8 cellular contexts compared by ENCODE assay signal in the genomic region with DNA sequence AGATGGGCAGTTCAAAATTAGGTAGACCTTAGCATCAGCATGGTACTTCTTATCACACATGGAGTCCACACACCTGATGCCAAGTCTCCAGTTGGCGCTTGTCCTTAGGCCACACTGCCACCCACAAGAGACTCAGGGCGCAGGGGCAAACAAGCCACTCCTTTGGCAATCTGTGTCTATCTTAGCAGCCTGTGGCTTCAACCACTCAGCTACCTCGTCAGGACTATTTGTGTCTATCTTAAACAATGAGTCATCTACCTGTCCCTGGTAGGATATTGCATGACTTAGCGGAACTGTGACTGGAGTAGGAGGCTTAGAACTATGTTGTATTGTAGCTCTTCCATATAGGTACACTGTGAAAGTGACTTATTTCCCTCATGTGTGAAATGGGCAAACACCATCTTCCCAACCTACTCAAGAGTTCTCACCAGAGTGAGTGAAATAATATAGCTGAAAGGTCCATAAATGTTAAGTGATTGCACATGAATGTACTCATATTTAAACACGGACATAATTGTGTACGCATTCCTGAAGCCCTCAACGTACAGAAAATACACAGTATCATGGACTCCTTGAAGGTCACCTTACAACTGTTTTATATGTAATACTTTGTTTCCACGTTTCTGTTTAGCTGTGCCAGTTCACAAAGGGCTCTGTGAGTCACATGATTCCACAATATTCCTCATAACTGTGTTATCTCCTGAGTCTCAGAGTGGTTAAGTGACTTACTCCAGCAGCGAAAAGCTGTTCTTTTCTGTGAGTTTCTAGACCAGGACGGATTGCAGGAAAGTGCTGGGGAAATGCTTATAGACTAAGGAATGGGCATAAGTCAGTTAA. TPM values are rescaled to one million over a fixed set of nuclear protein-coding genes. Genes with fewer than 3 reads are reported as not detected.
DNase-seq lines count a peak whose midpoint lies in the region; ATAC-seq lines count a peak whose summit lies in the region.

No MANE protein-coding gene starts in this region.

- peaks cover 36 to 57% (median 55%) of the 10 kb centered on the region in 3 donors for H3K4me1 Mint-ChIP-seq in CD8-positive, alpha-beta memory T cell
- peaks cover 48% of the 10 kb centered on the region for H3K4me1 Mint-ChIP-seq in activated naive CD8-positive, alpha-beta T cell treated with anti-CD3 and anti-CD28 coated beads, Interleukin-2, amount 50 U/mL, for 24 hours

- POLR2A ChIA-PET in CD8-positive, alpha-beta memory T cell (lab: Charles Lee): interaction anchor here (0.9 to 2.2 kb wide), 11 partner anchors 9 to 1058 kb away, joined by 3 to 24 read pairs (median 4); no protein-coding TSS in a partner anchor

- DNase-seq in CD8-positive, alpha-beta memory T cell: peak in 1 of 5 donors; percentile 63
- peak; percentile 84 for DNase-seq in LoVo (ENCODE audit: low spot score)
- DNase-seq in activated naive CD8-positive, alpha-beta T cell treated with anti-CD3 and anti-CD28 coated beads, Interleukin-2, amount 50 U/mL, for 24 hours: no peak
- peak; percentile 62 for DNase-seq in islet precursor cell
- peak in 2 of 3 experiments; percentile 12 to 13 for DNase-seq in stimulated activated CD4-positive, alpha-beta T cell treated with anti-CD3 and anti-CD28 coated beads, TNF-alpha, amount 100 ng/mL, for 4 hours (ENCODE audit: low read depth in 3 of 3)
- no peak for DNase-seq in germinal center (ENCODE audit: low spot score)
- DNase-seq in putamen (ENCODE audit: low spot score): no peak

- peak; percentile 47 for ATAC-seq in activated naive CD8-positive, alpha-beta T cell treated with anti-CD3 and anti-CD28 coated beads, Interleukin-2, amount 50 U/mL, for 24 hours
- no peak for ATAC-seq in HG02763 (IDR thresholded peaks at IDR 0.05; ENCODE audit: unreplicated experiment)

- H3K36me3 Mint-ChIP-seq in CD8-positive, alpha-beta memory T cell: peaks cover 3 to 60% (median 8%) of the 10 kb centered on the region in 3 donors
- peaks cover 49% of the 10 kb centered on the region for H3K36me3 Mint-ChIP-seq in activated naive CD8-positive, alpha-beta T cell treated with anti-CD3 and anti-CD28 coated beads, Interleukin-2, amount 50 U/mL, for 24 hours (ENCODE audit: low read depth)

- H3K27me3 Mint-ChIP-seq in CD8-positive, alpha-beta memory T cell: no peaks in the 10 kb centered on the region
- no peaks in the 10 kb centered on the region for H3K27me3 Mint-ChIP-seq in activated naive CD8-positive, alpha-beta T cell treated with anti-CD3 and anti-CD28 coated beads, Interleukin-2, amount 50 U/mL, for 24 hours

- peaks cover 30% of the 10 kb centered on the region for H3K36me3 ChIP-seq in CD8-positive, alpha-beta memory T cell (ENCODE audit: insufficient read depth, low read length)

- H3K27ac Mint-ChIP-seq in CD8-positive, alpha-beta memory T cell: peak overlapping the region; percentile 87 to 97 (median 94)
- peak overlapping the region; percentile 88 for H3K27ac Mint-ChIP-seq in activated naive CD8-positive, alpha-beta T cell treated with anti-CD3 and anti-CD28 coated beads, Interleukin-2, amount 50 U/mL, for 24 hours

- H3K4me1 ChIP-seq in CD8-positive, alpha-beta memory T cell (ENCODE audit: insufficient read depth, low read length): peaks cover 42% of the 10 kb centered on the region

- H3K4me3 ChIP-seq in CD8-positive, alpha-beta memory T cell (ENCODE audit: low read length): peak overlapping the region; percentile 59

- no peaks in the 10 kb centered on the region for H3K9me3 ChIP-seq in CD8-positive, alpha-beta memory T cell (ENCODE audit: low read length)

- H3K27me3 ChIP-seq in CD8-positive, alpha-beta memory T cell (ENCODE audit: insufficient read depth, low read length, poor library complexity, severe bottlenecking): no peaks in the 10 kb centered on the region

- H3K4me3 Mint-ChIP-seq in CD8-positive, alpha-beta memory T cell: peak overlapping the region; percentile 90 to 98 (median 95)
- H3K4me3 Mint-ChIP-seq in activated naive CD8-positive, alpha-beta T cell treated with anti-CD3 and anti-CD28 coated beads, Interleukin-2, amount 50 U/mL, for 24 hours: peak overlapping the region; percentile 94

- H3K27ac ChIP-seq in CD8-positive, alpha-beta memory T cell (ENCODE audit: low read depth, low read length): peak overlapping the region; percentile 72

- no peaks in the 10 kb centered on the region for H3K9me3 Mint-ChIP-seq in CD8-positive, alpha-beta memory T cell
- H3K9me3 Mint-ChIP-seq in activated naive CD8-positive, alpha-beta T cell treated with anti-CD3 and anti-CD28 coated beads, Interleukin-2, amount 50 U/mL, for 24 hours: no peaks in the 10 kb centered on the region

- CTCF ChIA-PET in CD8-positive, alpha-beta memory T cell (lab: Charles Lee): interaction anchor here (0.9 to 3.7 kb wide), 13 partner anchors 12 to 84 kb away, joined by 3 to 30 read pairs (median 5); no protein-coding TSS in a partner anchor

RNA-seq across cellular contexts. Expression of a gene that starts 1.6 kb away (rescaled TPM):
- total RNA-seq in CD8-positive, alpha-beta memory T cell: 10 to 100 TPM; 67.7 to 69.2 TPM
- 61.6 TPM for polyA plus RNA-seq in CD8-positive, alpha-beta memory T cell

Comparison
In these comparisons a context has a peak if more than half of its experiments do, and no peak if none do; other contexts are left out.
1. DNase-seq: peak in LoVo (single experiment), islet precursor cell (single experiment) and stimulated activated CD4-positive, alpha-beta T cell treated with anti-CD3 and anti-CD28 coated beads, TNF-alpha, amount 100 ng/mL, for 4 hours (2 of 3); none in activated naive CD8-positive, alpha-beta T cell treated with anti-CD3 and anti-CD28 coated beads, Interleukin-2, amount 50 U/mL, for 24 hours (single experiment), germinal center (single experiment) and putamen (single experiment).